20 cellular contexts compared by ENCODE assay signal in genomic region chr2:136143603-136144451, GRCh38. TPM values are rescaled to one million over a fixed set of nuclear protein-coding genes. Genes with fewer than 3 reads are reported as not detected.
"Had no signal": no experiment of that assay in that cellular context is flagged by ENCODE, and none has a peak within 500 bp of the region (broad histone marks: within the 10 kb centered on the region; RNA-seq: fewer than 3 reads in every experiment).

No MANE protein-coding gene starts in this region.

- H3K27ac ChIP-seq: esophagus squamous epithelium, right atrium auricular region, tibial nerve, VCaP had no signal

- H3K9me3 Mint-ChIP-seq: activated CD4-positive, alpha-beta memory T cell treated with anti-CD3 and anti-CD28 coated beads, Interleukin-2, amount 10 ng/mL, durations not matched to agents 7 days and 5 days; nephron had no signal

- H3K27me3 ChIP-seq: right atrium auricular region, tibial nerve had no signal

- H3K27ac Mint-ChIP-seq: activated CD4-positive, alpha-beta memory T cell treated with anti-CD3 and anti-CD28 coated beads, Interleukin-2, amount 10 ng/mL, durations not matched to agents 7 days and 5 days; activated CD4-positive, alpha-beta T cell treated with anti-CD3 and anti-CD28 coated beads for 36 hours; nephron; progenitor cell of endocrine pancreas had no signal

- ATAC-seq: activated CD4-positive, alpha-beta T cell treated with anti-CD3 and anti-CD28 coated beads for 36 hours; left ventricle myocardium superior had no signal

- DNase-seq: activated CD4-positive, alpha-beta memory T cell treated with anti-CD3 and anti-CD28 coated beads, Interleukin-2, amount 10 ng/mL, durations not matched to agents 7 days and 5 days; activated CD4-positive, alpha-beta T cell treated with anti-CD3 and anti-CD28 coated beads for 36 hours; activated T-cell treated with anti-CD3 and anti-CD28 coated beads, Interleukin-2, amount 50 U/mL, for 48 hours; anterior cingulate cortex; cortex of kidney; effector CD4-positive, alpha-beta T cell; esophagus squamous epithelium; hypothalamus; left ventricle myocardium superior; mesenchymal stem cell; stimulated activated CD4-positive, alpha-beta T cell treated with anti-CD3 and anti-CD28 coated beads, Interleukin-2, amount 100 ng/mL, for 48 hours; stimulated activated naive CD4-positive, alpha-beta T cell; substantia nigra; T-helper 9 cell had no signal

- H3K36me3 ChIP-seq: esophagus squamous epithelium, right atrium auricular region, tibial nerve had no signal

- H3K4me1 ChIP-seq: esophagus squamous epithelium, right atrium auricular region had no signal

- H3K4me3 Mint-ChIP-seq: activated CD4-positive, alpha-beta memory T cell treated with anti-CD3 and anti-CD28 coated beads, Interleukin-2, amount 10 ng/mL, durations not matched to agents 7 days and 5 days; activated CD4-positive, alpha-beta T cell treated with anti-CD3 and anti-CD28 coated beads for 36 hours; nephron had no signal

- H3K9me3 ChIP-seq: esophagus squamous epithelium, right atrium auricular region, tibial nerve had no signal

- H3K4me3 ChIP-seq: esophagus squamous epithelium, right atrium auricular region, tibial nerve had no signal

RNA-seq across cellular contexts. Expression of gene CXCR4, which starts 25.9 kb away (rescaled TPM):
- total RNA-seq: fibroblast of villous mesenchyme had no signal
